Comparison of ENCODE assay signal across 1 cellular context in the genomic region with DNA sequence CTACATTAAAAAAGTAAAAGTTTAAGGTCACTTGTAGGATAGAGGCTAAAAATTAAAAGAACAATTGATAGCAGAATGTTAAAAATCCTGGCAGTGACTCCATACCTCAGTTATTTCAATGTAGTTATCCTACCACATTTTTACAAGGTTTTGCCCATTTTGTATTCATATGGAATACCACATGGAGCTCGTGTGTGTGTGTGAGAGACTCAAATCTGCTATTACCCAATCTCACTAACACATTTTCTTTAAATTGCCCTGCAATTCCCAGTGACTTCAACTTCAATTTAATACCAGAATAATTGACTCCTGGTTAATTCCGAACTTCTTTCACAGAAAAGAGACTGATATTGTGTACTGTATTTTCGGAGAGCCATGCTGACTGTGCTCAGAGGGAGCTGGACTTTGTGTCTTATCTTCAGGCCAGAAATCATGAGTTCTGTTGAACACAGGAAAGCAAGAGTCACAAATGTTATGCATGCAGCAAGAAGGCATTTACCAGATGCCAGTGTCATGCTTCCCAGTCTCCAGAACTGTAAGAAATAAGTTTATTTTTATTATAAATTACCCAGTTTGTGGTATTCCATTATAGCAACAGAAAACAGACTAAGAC.
TF ChIP-seq lines count a peak whose summit lies in the region.

No MANE protein-coding gene starts in this region.

TF ChIP-seq in WTC11, 78 proteins besides CTCF, POLR2A, EP300 and RAD21 (continued from another document):
- TF ChIP-seq, protein P1, sequence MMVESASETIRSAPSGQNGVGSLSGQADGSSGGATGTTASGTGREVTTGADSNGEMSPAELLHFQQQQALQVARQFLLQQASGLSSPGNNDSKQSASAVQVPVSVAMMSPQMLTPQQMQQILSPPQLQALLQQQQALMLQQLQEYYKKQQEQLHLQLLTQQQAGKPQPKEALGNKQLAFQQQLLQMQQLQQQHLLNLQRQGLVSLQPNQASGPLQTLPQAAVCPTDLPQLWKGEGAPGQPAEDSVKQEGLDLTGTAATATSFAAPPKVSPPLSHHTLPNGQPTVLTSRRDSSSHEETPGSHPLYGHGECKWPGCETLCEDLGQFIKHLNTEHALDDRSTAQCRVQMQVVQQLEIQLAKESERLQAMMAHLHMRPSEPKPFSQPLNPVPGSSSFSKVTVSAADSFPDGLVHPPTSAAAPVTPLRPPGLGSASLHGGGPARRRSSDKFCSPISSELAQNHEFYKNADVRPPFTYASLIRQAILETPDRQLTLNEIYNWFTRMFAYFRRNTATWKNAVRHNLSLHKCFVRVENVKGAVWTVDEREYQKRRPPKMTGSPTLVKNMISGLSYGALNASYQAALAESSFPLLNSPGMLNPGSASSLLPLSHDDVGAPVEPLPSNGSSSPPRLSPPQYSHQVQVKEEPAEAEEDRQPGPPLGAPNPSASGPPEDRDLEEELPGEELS (CRISPR knock-in tag; IDR thresholded peaks at IDR 0.05), result no peak
TF ChIP-seq in WTC11: peak in this region for 0.
